Comparison of ENCODE assay signal across 2 cellular contexts in genomic region chr15:71149645-71150557, GRCh38.
TF ChIP-seq lines count a peak whose summit lies in the region.

No MANE protein-coding gene starts in this region.

TF ChIP-seq in liver, 16 proteins besides CTCF, POLR2A, EP300 and RAD21:
- TF ChIP-seq EGR1 (IDR thresholded peaks at IDR 0.05; ENCODE audit: low read depth in 2 of 2): peak; percentile 61 to 76
- peak; percentile 63 for TF ChIP-seq REST (IDR thresholded peaks at IDR 0.05)
- no peak for TF ChIP-seq ATF3 (IDR thresholded peaks at IDR 0.05)
- TF ChIP-seq SP1 (IDR thresholded peaks at IDR 0.05): peak; percentile 72
- TF ChIP-seq RXRA (IDR thresholded peaks at IDR 0.05): peak; percentile 54 to 79
- TF ChIP-seq HNF4G (IDR thresholded peaks at IDR 0.05): no peak
- TF ChIP-seq JUND (IDR thresholded peaks at IDR 0.05): peak in 1 of 2 donors; percentile 58
- TF ChIP-seq FOXA1 (IDR thresholded peaks at IDR 0.05): peak; percentile 64
- no peak for TF ChIP-seq TAF1 (conservative IDR thresholded peaks at IDR 0.05)
- peak in 1 of 2 donors; percentile 69 for TF ChIP-seq HNF4A (conservative IDR thresholded peaks at IDR 0.05)
- TF ChIP-seq MAX (IDR thresholded peaks at IDR 0.05): peak; percentile 78
- no peak for TF ChIP-seq NR2F2 (IDR thresholded peaks at IDR 0.05)
- TF ChIP-seq GABPA (IDR thresholded peaks at IDR 0.05 in 1 of 2, conservative IDR thresholded peaks at IDR 0.05 in 1 of 2): peak in 1 of 2 donors; percentile 29
- peak; percentile 43 for TF ChIP-seq ZBTB33 (IDR thresholded peaks at IDR 0.05)
- TF ChIP-seq FOXA2 (IDR thresholded peaks at IDR 0.05): peak; percentile 64
- peak; percentile 69 for TF ChIP-seq YY1 (IDR thresholded peaks at IDR 0.05)

TF ChIP-seq in HepG2, 621 proteins besides CTCF, POLR2A, EP300 and RAD21:
- TF ChIP-seq ZNF749 (CRISPR knock-in tag; IDR thresholded peaks at IDR 0.05; ENCODE audit: borderline replicate concordance): no peak
- no peak for TF ChIP-seq ZFP37 (CRISPR knock-in tag; IDR thresholded peaks at IDR 0.05; ENCODE audit: borderline replicate concordance)
- no peak for TF ChIP-seq CEBPB (IDR thresholded peaks at IDR 0.05; ENCODE audit: borderline replicate concordance, low read depth, low read length)
- no peak for TF ChIP-seq NKX3-1 (CRISPR knock-in tag; IDR thresholded peaks at IDR 0.05)
- TF ChIP-seq ZNF205 (CRISPR knock-in tag; IDR thresholded peaks at IDR 0.05): no peak
- no peak for TF ChIP-seq ZKSCAN1 (IDR thresholded peaks at IDR 0.05; ENCODE audit: low read length)
- TF ChIP-seq ETS1 (CRISPR knock-in tag; IDR thresholded peaks at IDR 0.05): no peak
- no peak for TF ChIP-seq ZNF768 (CRISPR knock-in tag; IDR thresholded peaks at IDR 0.05)
- TF ChIP-seq GLI4 (CRISPR knock-in tag; IDR thresholded peaks at IDR 0.05; ENCODE audit: borderline replicate concordance): no peak
- TF ChIP-seq TARDBP (CRISPR knock-in tag; IDR thresholded peaks at IDR 0.05): no peak
- no peak for TF ChIP-seq ZBTB21 (CRISPR knock-in tag; IDR thresholded peaks at IDR 0.05)
- no peak for TF ChIP-seq ZBTB2 (CRISPR knock-in tag; IDR thresholded peaks at IDR 0.05; ENCODE audit: low read depth)
- no peak for TF ChIP-seq SUZ12 (IDR thresholded peaks at IDR 0.05; ENCODE audit: low read depth, low read length)
- no peak for TF ChIP-seq MXD4 (CRISPR knock-in tag; IDR thresholded peaks at IDR 0.05)
- no peak for TF ChIP-seq NCOA5 (CRISPR knock-in tag; IDR thresholded peaks at IDR 0.05)
- no peak for TF ChIP-seq RFX5 (IDR thresholded peaks at IDR 0.05; ENCODE audit: low read depth, low read length)
- TF ChIP-seq ZNF230 (CRISPR knock-in tag; IDR thresholded peaks at IDR 0.05): no peak
TF ChIP-seq in HepG2: peak in this region for 0.
